ENCODE assay signal across 8 cellular contexts in the genomic region with DNA sequence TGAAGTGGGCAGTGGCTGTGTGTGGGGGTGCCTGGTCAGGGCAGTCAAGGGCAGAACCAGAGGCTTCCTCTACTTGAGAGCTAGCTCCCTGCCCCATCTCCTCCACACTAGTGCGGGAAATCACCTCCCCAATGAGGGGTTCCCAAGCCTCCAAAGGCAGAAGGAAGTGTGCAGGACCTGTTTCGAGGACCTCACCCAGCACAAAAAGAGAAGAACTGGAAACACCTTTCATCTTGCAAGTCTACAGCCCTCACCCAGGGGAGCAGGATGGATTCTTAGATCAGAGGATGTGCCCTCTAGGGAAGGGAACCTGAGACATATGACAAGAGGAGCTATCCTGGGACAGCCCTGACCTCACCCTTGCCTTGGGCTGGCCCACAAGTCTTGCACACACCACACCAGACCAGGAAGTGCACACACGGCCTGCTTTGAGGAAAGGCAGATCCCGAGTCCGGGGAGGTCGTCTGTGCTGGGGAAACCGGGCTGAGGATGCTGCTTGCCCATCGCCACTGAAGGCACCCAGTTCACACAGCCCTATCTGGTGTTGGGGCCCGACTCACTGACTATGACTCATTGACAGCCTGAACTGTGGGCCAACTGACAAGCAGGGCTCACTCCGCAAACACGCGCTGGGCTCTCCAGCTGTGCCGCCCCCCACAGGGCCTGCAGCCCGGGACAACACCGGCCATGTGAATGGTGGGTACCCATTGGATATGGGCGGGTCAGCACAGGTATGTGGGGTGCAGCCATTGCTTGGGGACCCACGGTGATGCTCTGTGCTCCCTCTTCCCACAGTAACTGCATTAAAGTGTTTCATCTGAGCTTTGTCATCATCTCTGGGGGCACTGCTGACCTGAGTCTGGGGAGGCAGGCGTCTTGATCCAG. TPM values are rescaled to one million over a fixed set of nuclear protein-coding genes. Genes with fewer than 3 reads are reported as not detected.
DNase-seq lines count a peak whose midpoint lies in the region; ATAC-seq and TF ChIP-seq lines count a peak whose summit lies in the region.

No MANE protein-coding gene starts in this region.

- CTCF ChIA-PET in PC-9 (lab: Charles Lee), result no interaction called here
- CTCF ChIA-PET in activated naive CD4-positive, alpha-beta T cell treated with anti-CD3 and anti-CD28 coated beads for 36 hours (lab: Charles Lee), result interaction anchor here (0.8 to 1.1 kb wide), 2 partner anchors 20 to 143 kb away, joined by 3 read pairs; no protein-coding TSS in a partner anchor

- POLR2A ChIA-PET in PC-9 (lab: Charles Lee; ENCODE audit: unreplicated experiment), result interaction anchor here (0.6 kb wide), 1 partner anchor 19 kb away, joined by 6 read pairs; no protein-coding TSS in a partner anchor

- intact Hi-C loops in PC-9 (cut with micrococcal nuclease; ENCODE audit: unreplicated experiment), result loop anchor here (1.0 kb wide), 1 partner anchor 349 kb away; no protein-coding TSS in a partner anchor
- intact Hi-C loops in activated naive CD4-positive, alpha-beta T cell treated with anti-CD3 and anti-CD28 coated beads for 36 hours (cut with micrococcal nuclease), result loop anchor here (1.0 to 2.0 kb wide), 3 partner anchors 20 to 441 kb away; partner anchors contain the start of gene PTK6

- H3K4me3 Mint-ChIP-seq in activated naive CD4-positive, alpha-beta T cell treated with anti-CD3 and anti-CD28 coated beads for 36 hours, result peak overlapping the region; percentile 77
- peak overlapping the region; percentile 80 to 93 (median 88) for H3K4me3 Mint-ChIP-seq in naive B cell

- peaks cover 24% of the 10 kb centered on the region for H3K36me3 Mint-ChIP-seq in activated naive CD4-positive, alpha-beta T cell treated with anti-CD3 and anti-CD28 coated beads for 36 hours (ENCODE audit: low read depth)
- peaks cover 0 to 24% of the 10 kb centered on the region in 2 donors for H3K36me3 Mint-ChIP-seq in naive B cell

- peaks cover 5% of the 10 kb centered on the region; the same call in 1 of the 2 replicates for H4K20me1 ChIP-seq in PC-9 (ENCODE audit: insufficient read depth)

- no peaks in the 10 kb centered on the region for H3K36me3 ChIP-seq in PC-9 (ENCODE audit: low read depth)

- H3K4me2 ChIP-seq in PC-9, result peak overlapping the region; percentile 84

- peaks cover 16% of the 10 kb centered on the region for H3K79me2 ChIP-seq in PC-9 (ENCODE audit: low read depth)

- no peaks in the 10 kb centered on the region for H3K27me3 ChIP-seq in PC-9 (ENCODE audit: insufficient read depth, low read depth)

- no peaks in the 10 kb centered on the region for H3K27me3 Mint-ChIP-seq in activated naive CD4-positive, alpha-beta T cell treated with anti-CD3 and anti-CD28 coated beads for 36 hours (ENCODE audit: low read depth)
- H3K27me3 Mint-ChIP-seq in naive B cell, result no peaks in the 10 kb centered on the region

- DNase-seq in ELR (ENCODE audit: low read depth) (peak; percentile 93), PC-9 (peak; percentile 33 to 52), naive B cell (no peak), NCI-H82 (lab: John Stamatoyannopoulos, UW) (no peak)
- peak; percentile 81 for DNase-seq in activated naive CD4-positive, alpha-beta T cell treated with anti-CD3 and anti-CD28 coated beads for 36 hours

- peak overlapping the region; percentile 99; the same call in 1 of the 2 replicates for H3K4me3 ChIP-seq in PC-9

- no peaks in the 10 kb centered on the region for H3K9me3 Mint-ChIP-seq in activated naive CD4-positive, alpha-beta T cell treated with anti-CD3 and anti-CD28 coated beads for 36 hours
- H3K9me3 Mint-ChIP-seq in naive B cell, result no peaks in the 10 kb centered on the region

- peaks cover 17% of the 10 kb centered on the region for H3K4me1 ChIP-seq in PC-9 (replicated peaks; ENCODE audit: insufficient read depth)

- H2AFZ ChIP-seq in PC-9, result no peak overlapping the region

- H3K4me1 Mint-ChIP-seq in activated naive CD4-positive, alpha-beta T cell treated with anti-CD3 and anti-CD28 coated beads for 36 hours (ENCODE audit: low read depth), result peaks cover 53% of the 10 kb centered on the region
- peaks cover 51 to 63% (median 54%) of the 10 kb centered on the region in 3 donors for H3K4me1 Mint-ChIP-seq in naive B cell

- H3F3A ChIP-seq in PC-9 (ENCODE audit: insufficient read depth, low read depth), result peaks cover 49% of the 10 kb centered on the region

- TSS peak; percentile 27 for BruUV-seq in PC-9 (replicated peaks; lab: Mats Ljungman, UMichigan)

- ATAC-seq in naive B cell (ENCODE audit: low read depth in 2 of 2), result no peak
- ATAC-seq in HG03469 (IDR thresholded peaks at IDR 0.05; ENCODE audit: unreplicated experiment), result no peak
- no peak for ATAC-seq in GM21619 (IDR thresholded peaks at IDR 0.05; ENCODE audit: unreplicated experiment)
- no peak for ATAC-seq in GM19397 (IDR thresholded peaks at IDR 0.05; ENCODE audit: unreplicated experiment)

- no peak for TF ChIP-seq CTCF in PC-9 (conservative IDR thresholded peaks at IDR 0.05)

- H3K9me3 ChIP-seq in PC-9 (ENCODE audit: insufficient read depth, low read depth), result no peaks in the 10 kb centered on the region

- H3K9me2 ChIP-seq in PC-9 (ENCODE audit: insufficient read depth), result no peaks in the 10 kb centered on the region

- no peak overlapping the region for H3K27ac ChIP-seq in PC-9

- H3K27ac Mint-ChIP-seq in activated naive CD4-positive, alpha-beta T cell treated with anti-CD3 and anti-CD28 coated beads for 36 hours, result peak overlapping the region; percentile 89
- peak overlapping the region in 5 of 6 donors; percentile 4 to 73 (median 27) for H3K27ac Mint-ChIP-seq in naive B cell

RNA-seq across cellular contexts. Expression of gene SAMD10, which starts 1.8 kb away (rescaled TPM):
- total RNA-seq in PC-9 (2021), result 14.4 and 18.7 TPM in 2 replicates
- 10 to 100 TPM; 20.5 to 21.8 TPM for total RNA-seq in activated naive CD4-positive, alpha-beta T cell treated with anti-CD3 and anti-CD28 coated beads for 36 hours
- 1 to 10 TPM; 2.0 to 7.1 (median 5.8) TPM for polyA plus RNA-seq in naive B cell (ENCODE audit: low read depth in 6 of 6)

RNA-seq across cellular contexts. Expression of gene PRPF6, which starts 3.3 kb away (rescaled TPM):
- total RNA-seq in PC-9 (2021), result 103 and 111 TPM in 2 replicates
- total RNA-seq in activated naive CD4-positive, alpha-beta T cell treated with anti-CD3 and anti-CD28 coated beads for 36 hours, result 10 to 100 TPM; 39.4 to 40.2 TPM
- 10 to 100 TPM; 46.4 to 83.8 (median 66.9) TPM for polyA plus RNA-seq in naive B cell (ENCODE audit: low read depth in 6 of 6)

RNA-seq across cellular contexts. Expression of gene ZNF512B, which starts 7.9 kb away (rescaled TPM):
- 24.3 and 28.1 TPM in 2 replicates for total RNA-seq in PC-9 (2021)
- total RNA-seq in activated naive CD4-positive, alpha-beta T cell treated with anti-CD3 and anti-CD28 coated beads for 36 hours, result 1 to 10 TPM; 7.9 to 8.3 TPM
- under 1 TPM in 5 of 6 donors, not detected in 1; 0.16 to 0.69 (median 0.60) TPM for polyA plus RNA-seq in naive B cell (ENCODE audit: low read depth in 6 of 6)

RNA-seq across cellular contexts. Expression of gene UCKL1, which starts 21.4 kb away (rescaled TPM):
- 51.7 and 55.1 TPM in 2 replicates for total RNA-seq in PC-9 (2021)
- total RNA-seq in activated naive CD4-positive, alpha-beta T cell treated with anti-CD3 and anti-CD28 coated beads for 36 hours, result 10 to 100 TPM; 23.3 to 23.9 TPM
- polyA plus RNA-seq in naive B cell (ENCODE audit: low read depth in 6 of 6), result 10 to 100 TPM; 11.3 to 62.0 (median 31.7) TPM

RNA-seq across cellular contexts. Expression of gene C20orf204, which starts 58.3 kb away (rescaled TPM):
- 3.8 and 6.4 TPM in 2 replicates for total RNA-seq in PC-9 (2021)
- 1 to 10 TPM; 1.1 to 1.7 TPM for total RNA-seq in activated naive CD4-positive, alpha-beta T cell treated with anti-CD3 and anti-CD28 coated beads for 36 hours
- polyA plus RNA-seq in naive B cell (ENCODE audit: low read depth in 6 of 6), result under 1 TPM in 1 of 6 donors, not detected in 5; 0.05 TPM

Comparison
In these comparisons a context has a peak if more than half of its experiments do, and no peak if none do; other contexts are left out.
1. DNase-seq: peak in ELR (single experiment), PC-9 (2 of 2) and activated naive CD4-positive, alpha-beta T cell treated with anti-CD3 and anti-CD28 coated beads for 36 hours (single experiment); none in naive B cell (single experiment) and NCI-H82 (single experiment).